ENCODE assay signal across 8 cellular contexts in genomic region chr1:185364528-185364927, GRCh38.
DNase-seq lines count a peak whose midpoint lies in the region; ATAC-seq and TF ChIP-seq lines count a peak whose summit lies in the region.
"Not testable (repeated sequence)": the region's sequence is repeated elsewhere in the genome, so short reads cannot be mapped to it uniquely, and the experiment has no call there.

No MANE protein-coding gene starts in this region.

- TF ChIP-seq CTCF in GM06990 (IDR thresholded peaks at IDR 0.05; ENCODE audit: insufficient read depth, low read length, poor library complexity, severe bottlenecking), result not testable (repeated sequence)

- H3K27ac Mint-ChIP-seq in stimulated activated memory B cell treated with anti-CD40 and anti-IgM and Interleukin-4, amounts not matched to agents 10 μg/mL and 1 μg/mL and 100 μg/mL, for 72 hours, result not testable (repeated sequence)

- H3K27me3 ChIP-seq in GM06990 (replicated peaks; ENCODE audit: control insufficient read depth, insufficient read depth, low read length), result not testable (repeated sequence)

- H3K27me3 Mint-ChIP-seq in stimulated activated memory B cell treated with anti-CD40 and anti-IgM and Interleukin-4, amounts not matched to agents 10 μg/mL and 1 μg/mL and 100 μg/mL, for 72 hours, result not testable (repeated sequence)

- H3K4me3 ChIP-seq in GM06990 (replicated peaks; ENCODE audit: low read depth, low read length), result not testable (repeated sequence)

- not testable (repeated sequence) for H3K36me3 ChIP-seq in GM06990 (ENCODE audit: control insufficient read depth, insufficient read depth, low read length)

- peak; percentile 78 for ATAC-seq in GM18861 (IDR thresholded peaks at IDR 0.05; ENCODE audit: unreplicated experiment)
- peak; percentile 57 for ATAC-seq in GM19395 (IDR thresholded peaks at IDR 0.05; ENCODE audit: unreplicated experiment)
- peak; percentile 68 for ATAC-seq in GM21619 (IDR thresholded peaks at IDR 0.05; ENCODE audit: unreplicated experiment)
- peak; percentile 68 for ATAC-seq in HG02885 (IDR thresholded peaks at IDR 0.05; ENCODE audit: poor library complexity, unreplicated experiment)
- peak; percentile 71 for ATAC-seq in HG03354 (IDR thresholded peaks at IDR 0.05; ENCODE audit: poor library complexity, severe bottlenecking, unreplicated experiment)
- ATAC-seq in stimulated activated memory B cell treated with anti-CD40 and anti-IgM and Interleukin-4, amounts not matched to agents 10 μg/mL and 1 μg/mL and 100 μg/mL, for 72 hours, result peak; percentile 36

- not testable (repeated sequence) for H3K9me3 Mint-ChIP-seq in stimulated activated memory B cell treated with anti-CD40 and anti-IgM and Interleukin-4, amounts not matched to agents 10 μg/mL and 1 μg/mL and 100 μg/mL, for 72 hours

- not testable (repeated sequence) for H3K4me3 Mint-ChIP-seq in stimulated activated memory B cell treated with anti-CD40 and anti-IgM and Interleukin-4, amounts not matched to agents 10 μg/mL and 1 μg/mL and 100 μg/mL, for 72 hours

- peaks cover 28% of the 10 kb centered on the region for H3K4me1 Mint-ChIP-seq in stimulated activated memory B cell treated with anti-CD40 and anti-IgM and Interleukin-4, amounts not matched to agents 10 μg/mL and 1 μg/mL and 100 μg/mL, for 72 hours

- DNase-seq in GM06990 (ENCODE audit: extremely low read depth, insufficient read length) (peak; percentile 17), NAMALWA (ENCODE audit: low spot score) (peak; percentile 37)

- peaks cover 21% of the 10 kb centered on the region for H3K36me3 Mint-ChIP-seq in stimulated activated memory B cell treated with anti-CD40 and anti-IgM and Interleukin-4, amounts not matched to agents 10 μg/mL and 1 μg/mL and 100 μg/mL, for 72 hours
